Comparison of ENCODE assay signal across 11 cellular contexts in the genomic region with DNA sequence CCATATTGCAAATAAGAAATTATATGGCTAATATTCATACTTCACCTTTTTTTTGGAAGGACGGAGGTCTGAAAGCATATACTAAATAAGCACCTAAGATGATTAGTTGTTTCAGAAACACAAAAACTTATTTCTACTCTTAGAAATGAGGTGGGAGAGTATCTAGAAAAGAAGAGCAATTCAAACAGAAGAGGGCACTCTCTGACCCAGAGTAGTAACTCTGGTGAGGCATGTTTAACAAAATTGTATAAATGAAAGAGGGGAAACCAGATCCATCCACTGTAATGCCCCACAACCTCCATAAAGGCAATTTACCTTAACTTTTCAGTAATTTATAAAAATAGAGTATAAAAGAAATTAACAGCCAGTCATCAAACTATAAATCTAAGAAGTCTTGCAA.
A peak's percentile ranks its signal among the peaks of the same experiment; 100 is the strongest.
DNase-seq lines count a peak whose midpoint lies in the region; ATAC-seq and TF ChIP-seq lines count a peak whose summit lies in the region.
"Had no signal": no experiment of that assay in that cellular context is flagged by ENCODE, and none has a peak within 500 bp of the region (broad histone marks: within the 10 kb centered on the region; RNA-seq: fewer than 3 reads in every experiment).

No MANE protein-coding gene starts in this region.

- H3K4me3 Mint-ChIP-seq in activated CD8-positive, alpha-beta memory T cell treated with anti-CD3 and anti-CD28 coated beads, Interleukin-2, amount 10 ng/mL, durations not matched to agents 7 days and 5 days = no peak overlapping the region
- H3K4me3 Mint-ChIP-seq: naive B cell had no signal

- H3K27ac ChIP-seq in OCI-LY1 (ENCODE audit: low read depth, low read length, poor library complexity, severe bottlenecking) = no peak overlapping the region

- no peaks in the 10 kb centered on the region for H3K9me3 ChIP-seq in OCI-LY1 (ENCODE audit: low read length)

- H3K9me2 ChIP-seq in OCI-LY1 (ENCODE audit: low read depth, low read length) = no peaks in the 10 kb centered on the region

- H3K4me3 ChIP-seq in OCI-LY1 (ENCODE audit: low read depth, low read length, poor library complexity, severe bottlenecking) (no peak overlapping the region), fibroblast of mammary gland (ENCODE audit: control insufficient read depth, low read depth, low read length) (no peak overlapping the region)

- peak; percentile 42 for ATAC-seq in GM18519 (IDR thresholded peaks at IDR 0.05; ENCODE audit: low FRiP score, unreplicated experiment)
- no peak for ATAC-seq in activated CD8-positive, alpha-beta memory T cell treated with anti-CD3 and anti-CD28 coated beads, Interleukin-2, amount 10 ng/mL, durations not matched to agents 7 days and 5 days

- no peaks in the 10 kb centered on the region for H3K36me3 ChIP-seq in OCI-LY1 (ENCODE audit: insufficient read depth, low read length)

- no peaks in the 10 kb centered on the region for H3K9me3 Mint-ChIP-seq in activated CD8-positive, alpha-beta memory T cell treated with anti-CD3 and anti-CD28 coated beads, Interleukin-2, amount 10 ng/mL, durations not matched to agents 7 days and 5 days (ENCODE audit: low read depth)
- H3K9me3 Mint-ChIP-seq: naive B cell had no signal

- no peak overlapping the region for H3K4me2 ChIP-seq in OCI-LY1 (ENCODE audit: low read length)

- no peaks in the 10 kb centered on the region for H3K4me1 Mint-ChIP-seq in activated CD8-positive, alpha-beta memory T cell treated with anti-CD3 and anti-CD28 coated beads, Interleukin-2, amount 10 ng/mL, durations not matched to agents 7 days and 5 days
- H3K4me1 Mint-ChIP-seq: naive B cell had no signal

- H3K27ac Mint-ChIP-seq in activated CD8-positive, alpha-beta memory T cell treated with anti-CD3 and anti-CD28 coated beads, Interleukin-2, amount 10 ng/mL, durations not matched to agents 7 days and 5 days = no peak overlapping the region
- H3K27ac Mint-ChIP-seq: naive B cell had no signal

- no peak overlapping the region for H2AFZ ChIP-seq in OCI-LY1 (ENCODE audit: low read length)

- CTCF ChIA-PET in activated CD8-positive, alpha-beta memory T cell treated with anti-CD3 and anti-CD28 coated beads, Interleukin-2, amount 10 ng/mL, durations not matched to agents 7 days and 5 days (lab: Charles Lee) = no interaction called here

- H3K27me3 ChIP-seq in OCI-LY1 (ENCODE audit: insufficient read depth, low read length) = no peaks in the 10 kb centered on the region

- TF ChIP-seq CTCF in OCI-LY1 (IDR thresholded peaks at IDR 0.05; ENCODE audit: low read length) = peak; percentile 20; the same call in 1 of the 2 replicates
- TF ChIP-seq CTCF in fibroblast of mammary gland (conservative IDR thresholded peaks at IDR 0.05; ENCODE audit: control insufficient read depth, insufficient read depth, low read depth, low read length) = peak; percentile 18

- intact Hi-C loops in cardiac septum (cut with DNase I) = loop anchor here (10.0 kb wide), 1 partner anchor 162 kb away; no protein-coding TSS in a partner anchor

- no peaks in the 10 kb centered on the region for H3K4me1 ChIP-seq in OCI-LY1 (ENCODE audit: insufficient read depth, low read length, severe bottlenecking)

- H3F3A ChIP-seq in OCI-LY1 (ENCODE audit: insufficient read depth, low read length) = no peaks in the 10 kb centered on the region

- no peaks in the 10 kb centered on the region for H3K79me2 ChIP-seq in OCI-LY1 (ENCODE audit: insufficient read depth, low read length)

- H3K36me3 Mint-ChIP-seq in activated CD8-positive, alpha-beta memory T cell treated with anti-CD3 and anti-CD28 coated beads, Interleukin-2, amount 10 ng/mL, durations not matched to agents 7 days and 5 days = no peaks in the 10 kb centered on the region
- H3K36me3 Mint-ChIP-seq: naive B cell had no signal

- DNase-seq in A172 (ENCODE audit: low spot score) = peak; percentile 35
- DNase-seq in fibroblast of mammary gland (ENCODE audit: low read depth) = peak; percentile 14
- DNase-seq in GF-D8 (lab: John Stamatoyannopoulos, UW) = no peak
- no peak for DNase-seq in activated CD8-positive, alpha-beta memory T cell treated with anti-CD3 and anti-CD28 coated beads, Interleukin-2, amount 10 ng/mL, durations not matched to agents 7 days and 5 days
- no peak for DNase-seq in cardiac septum (ENCODE audit: low spot score)
- no peak for DNase-seq in stimulated activated CD4-positive, alpha-beta T cell treated with anti-CD3 and anti-CD28 coated beads, Interleukin-4, amount 100 ng/mL, for 1 hour
- DNase-seq: activated gamma-delta T cell treated with Interleukin-2 at 50 U/mL for 16 hours, COR-L47, naive B cell had no signal

- no peaks in the 10 kb centered on the region for H4K20me1 ChIP-seq in OCI-LY1 (ENCODE audit: insufficient read depth, low read length)

- no peaks in the 10 kb centered on the region for H3K27me3 Mint-ChIP-seq in activated CD8-positive, alpha-beta memory T cell treated with anti-CD3 and anti-CD28 coated beads, Interleukin-2, amount 10 ng/mL, durations not matched to agents 7 days and 5 days
- H3K27me3 Mint-ChIP-seq: naive B cell had no signal

- H3K9ac ChIP-seq in OCI-LY1 (ENCODE audit: low read length) = no peak overlapping the region

Comparison
In these comparisons a context has a peak if more than half of its experiments do, and no peak if none do; other contexts are left out.
1. DNase-seq: peak in A172 (single experiment) and fibroblast of mammary gland (single experiment); none in GF-D8 (single experiment), activated CD8-positive, alpha-beta memory T cell treated with anti-CD3 and anti-CD28 coated beads, Interleukin-2, amount 10 ng/mL, durations not matched to agents 7 days and 5 days (single experiment), cardiac septum (single experiment) and stimulated activated CD4-positive, alpha-beta T cell treated with anti-CD3 and anti-CD28 coated beads, Interleukin-4, amount 100 ng/mL, for 1 hour (single experiment).